ENCODE assay signal across 1 cellular context in genomic region chr3:185629554-185630181, GRCh38.
TF ChIP-seq lines count a peak whose summit lies in the region.

No MANE protein-coding gene starts in this region.

TF ChIP-seq in K562, 482 proteins besides CTCF, POLR2A, EP300 and RAD21 (continued from another document):
- no peak for TF ChIP-seq ARID4B (CRISPR knock-in tag; IDR thresholded peaks at IDR 0.05)
- no peak for TF ChIP-seq CBX3 (IDR thresholded peaks at IDR 0.05; ENCODE audit: borderline replicate concordance in 1 of 2, low read length in 2 of 2)
- no peak for TF ChIP-seq SREBF2 (CRISPR knock-in tag; IDR thresholded peaks at IDR 0.05)
- no peak for TF ChIP-seq PTRF (tag; IDR thresholded peaks at IDR 0.05)
- TF ChIP-seq TOE1 (IDR thresholded peaks at IDR 0.05; ENCODE audit: borderline replicate concordance), result no peak
- no peak for TF ChIP-seq TOE1 (CRISPR knock-in tag; IDR thresholded peaks at IDR 0.05; ENCODE audit: borderline replicate concordance, low read depth)
- no peak for TF ChIP-seq ZNF79 (CRISPR knock-in tag; IDR thresholded peaks at IDR 0.05; ENCODE audit: low read depth)
- no peak for TF ChIP-seq LEF1 (IDR thresholded peaks at IDR 0.05)
- TF ChIP-seq TAF1 (IDR thresholded peaks at IDR 0.05; ENCODE audit: control insufficient read depth, extremely low read depth, insufficient read depth, low read length, severe bottlenecking), result no peak
- no peak for TF ChIP-seq RBM14 (IDR thresholded peaks at IDR 0.05; ENCODE audit: borderline replicate concordance, insufficient read depth, low read depth, low read length)
- TF ChIP-seq ARID1B (IDR thresholded peaks at IDR 0.05), result no peak
- TF ChIP-seq RHOXF2B (CRISPR knock-in tag; conservative IDR thresholded peaks at IDR 0.05), result no peak
- TF ChIP-seq NFRKB (IDR thresholded peaks at IDR 0.05; ENCODE audit: low read depth), result no peak
- no peak for TF ChIP-seq PATZ1 (CRISPR knock-in tag; IDR thresholded peaks at IDR 0.05; ENCODE audit: borderline replicate concordance)
- TF ChIP-seq USF2 (CRISPR knock-in tag; IDR thresholded peaks at IDR 0.05), result no peak
- TF ChIP-seq MBD1 (CRISPR knock-in tag; IDR thresholded peaks at IDR 0.05), result no peak
- TF ChIP-seq NFATC3 (IDR thresholded peaks at IDR 0.05), result no peak
TF ChIP-seq in K562: peak in this region for 0.
